35 cellular contexts compared by ENCODE assay signal in the genomic region with DNA sequence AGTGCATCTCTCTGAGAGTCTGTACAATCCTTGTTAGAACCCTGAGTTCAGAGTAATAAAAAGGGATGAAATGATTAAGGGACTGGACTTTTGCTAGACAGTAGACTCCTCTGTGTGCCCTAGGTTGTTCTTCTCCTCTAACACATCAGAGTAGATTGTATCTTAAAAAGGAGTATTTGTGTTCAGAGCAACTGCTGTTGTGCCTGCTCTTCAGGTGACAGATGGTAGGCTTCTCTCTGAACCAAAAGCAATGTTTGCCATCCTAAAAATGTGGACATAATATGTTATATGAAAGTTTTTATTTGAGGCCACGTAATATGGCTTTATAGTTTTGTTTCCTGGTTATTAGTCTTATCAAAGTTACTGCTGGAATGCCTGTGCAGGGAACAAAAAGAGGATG.
A peak's percentile ranks its signal among the peaks of the same experiment; 100 is the strongest.
DNase-seq lines count a peak whose midpoint lies in the region; ATAC-seq and TF ChIP-seq lines count a peak whose summit lies in the region.
"Had no signal": no experiment of that assay in that cellular context is flagged by ENCODE, and none has a peak within 500 bp of the region (broad histone marks: within the 10 kb centered on the region; RNA-seq: fewer than 3 reads in every experiment).

No MANE protein-coding gene starts in this region.

- POLR2A ChIA-PET in IMR-90 (lab: Charles Lee; ENCODE audit: unreplicated experiment): no interaction called here
- POLR2A ChIA-PET in activated CD4-positive, alpha-beta T cell treated with anti-CD3 and anti-CD28 coated beads, Interleukin-2, amount 10 ng/mL, durations not matched to agents 7 days and 5 days (lab: Charles Lee): no interaction called here

- peak overlapping the region; percentile 66 for H2BK20ac ChIP-seq in IMR-90 (ENCODE audit: low read depth, low read length)

- H3K9me3 Mint-ChIP-seq in activated CD4-positive, alpha-beta T cell treated with anti-CD3 and anti-CD28 coated beads, Interleukin-2, amount 10 ng/mL, durations not matched to agents 7 days and 5 days: peaks cover 9% of the 10 kb centered on the region

- no peak overlapping the region for H3K4ac ChIP-seq in IMR-90 (ENCODE audit: low read depth, low read length)

- H3K18ac ChIP-seq in IMR-90 (ENCODE audit: low read depth, low read length): peak overlapping the region; percentile 29; the same call in 1 of the 2 replicates

- no peaks in the 10 kb centered on the region for H3K27me3 Mint-ChIP-seq in activated CD4-positive, alpha-beta T cell treated with anti-CD3 and anti-CD28 coated beads, Interleukin-2, amount 10 ng/mL, durations not matched to agents 7 days and 5 days
- H3K27me3 Mint-ChIP-seq: B cell; CD4-positive, alpha-beta T cell; CD4-positive, CD25-positive, alpha-beta regulatory T cell; CD8-positive, alpha-beta memory T cell had no signal

- intact Hi-C loops in IMR-90 (cut with micrococcal nuclease): no loop called here
- intact Hi-C loops in left colon (cut with DNase I, micrococcal nuclease): no loop called here
- intact Hi-C loops in mucosa of descending colon (cut with DNase I, micrococcal nuclease): no loop called here

- no peaks in the 10 kb centered on the region for H4K20me1 ChIP-seq in IMR-90 (ENCODE audit: insufficient read depth, low read length)
- H4K20me1 ChIP-seq: BLaER1; BLaER1 treated with 17β-estradiol and CSF1 and Interleukin-3, amounts not matched to agents 10 nM and 100 nM had no signal

- H2BK5ac ChIP-seq in IMR-90 (ENCODE audit: low read depth, low read length, poor library complexity, severe bottlenecking): no peak overlapping the region

- DNase-seq in IMR-90: no peak
- peak; percentile 2 for DNase-seq in cerebellar cortex (ENCODE audit: low spot score)
- no peak for DNase-seq in left colon
- DNase-seq in mucosa of descending colon: no peak
- DNase-seq in NCI-H748 (lab: John Stamatoyannopoulos, UW; ENCODE audit: unreplicated experiment): no peak
- no peak for DNase-seq in NCI-H510A (lab: John Stamatoyannopoulos, UW)
- no peak for DNase-seq in H7
- DNase-seq in activated CD4-positive, alpha-beta T cell treated with anti-CD3 and anti-CD28 coated beads, Interleukin-2, amount 10 ng/mL, durations not matched to agents 7 days and 5 days: no peak
- DNase-seq: 8988T; ACHN; AML-193; BE2C; C1 segment of cervical spinal cord; Caco-2; Calu3; CD4-positive, alpha-beta memory T cell; CD4-positive, alpha-beta T cell; CD4-positive, CD25-positive, alpha-beta regulatory T cell; CD8-positive, alpha-beta memory T cell; CD8-positive, alpha-beta T cell; COR-L47; DMS 273 treated with DMSO at 0.1 percent for 48 hours; DMS153; DMS53; DMS79; DMS79 treated with DMSO at 0.1 percent for 48 hours; DND-41; EL had no signal

- H3K4me3 Mint-ChIP-seq in activated CD4-positive, alpha-beta T cell treated with anti-CD3 and anti-CD28 coated beads, Interleukin-2, amount 10 ng/mL, durations not matched to agents 7 days and 5 days: no peak overlapping the region
- H3K4me3 Mint-ChIP-seq: B cell; CD14-positive monocyte; CD4-positive, alpha-beta memory T cell; CD4-positive, alpha-beta T cell; CD4-positive, CD25-positive, alpha-beta regulatory T cell; CD8-positive, alpha-beta memory T cell; CD8-positive, alpha-beta T cell had no signal

- H3K36me3 Mint-ChIP-seq in activated CD4-positive, alpha-beta T cell treated with anti-CD3 and anti-CD28 coated beads, Interleukin-2, amount 10 ng/mL, durations not matched to agents 7 days and 5 days (ENCODE audit: low read depth): no peaks in the 10 kb centered on the region
- H3K36me3 Mint-ChIP-seq: CD14-positive monocyte; CD4-positive, alpha-beta memory T cell; CD4-positive, CD25-positive, alpha-beta regulatory T cell; CD8-positive, alpha-beta T cell had no signal

- 0 out of 2 replicates have a peak overlapping the region, but pooled peaks have one; percentile 32 for H3K14ac ChIP-seq in IMR-90 (replicated peaks; ENCODE audit: low read depth, low read length)

- no peaks in the 10 kb centered on the region for H3K36me3 ChIP-seq in IMR-90 (ENCODE audit: control insufficient read depth, insufficient read depth, low read length)
- H3K36me3 ChIP-seq in mucosa of descending colon (ENCODE audit: low read depth): no peaks in the 10 kb centered on the region
- H3K36me3 ChIP-seq in H7 (replicated peaks; ENCODE audit: control insufficient read depth, insufficient read depth, low read length): no peaks in the 10 kb centered on the region
- H3K36me3 ChIP-seq: BE2C; BLaER1; BLaER1 treated with 17β-estradiol and CSF1 and Interleukin-3, amounts not matched to agents 10 nM and 100 nM had no signal

- no peak overlapping the region for H3K27ac Mint-ChIP-seq in activated CD4-positive, alpha-beta T cell treated with anti-CD3 and anti-CD28 coated beads, Interleukin-2, amount 10 ng/mL, durations not matched to agents 7 days and 5 days
- H3K27ac Mint-ChIP-seq: B cell; CD14-positive monocyte; CD4-positive, alpha-beta memory T cell; CD4-positive, alpha-beta T cell; CD4-positive, CD25-positive, alpha-beta regulatory T cell; CD8-positive, alpha-beta memory T cell; CD8-positive, alpha-beta T cell had no signal

- H3K4me3 ChIP-seq in IMR-90 (ENCODE audit: insufficient read depth, low read depth, low read length) (no peak overlapping the region), mucosa of descending colon (no peak overlapping the region), H7 (ENCODE audit: insufficient read depth, low read depth, low read length) (no peak overlapping the region)
- H3K4me3 ChIP-seq: A549; BLaER1; BLaER1 treated with 17β-estradiol and CSF1 and Interleukin-3, amounts not matched to agents 10 nM and 100 nM had no signal

- no peak overlapping the region for H2AFZ ChIP-seq in IMR-90 (replicated peaks; ENCODE audit: low read length, poor library complexity)

- TF ChIP-seq RAD21 in IMR-90 (IDR thresholded peaks at IDR 0.05; ENCODE audit: low read length): no peak

- H2BK15ac ChIP-seq in IMR-90 (ENCODE audit: low read depth, low read length): 0 out of 3 replicates have a peak overlapping the region, but pooled peaks have one; percentile 19

- no peak overlapping the region for H3K27ac ChIP-seq in IMR-90 (ENCODE audit: insufficient read depth, low read length)
- H3K27ac ChIP-seq: 22Rv1; A549; BLaER1; BLaER1 treated with 17β-estradiol and CSF1 and Interleukin-3, amounts not matched to agents 10 nM and 100 nM; C4-2B had no signal

- no peaks in the 10 kb centered on the region for H3K27me3 ChIP-seq in IMR-90 (ENCODE audit: control insufficient read depth, insufficient read depth, low read length)
- no peaks in the 10 kb centered on the region for H3K27me3 ChIP-seq in H7 (ENCODE audit: control insufficient read depth, insufficient read depth, low read length)
- H3K27me3 ChIP-seq: BE2C; BLaER1; BLaER1 treated with 17β-estradiol and CSF1 and Interleukin-3, amounts not matched to agents 10 nM and 100 nM had no signal

- ATAC-seq in IMR-90 (ENCODE audit: low read depth) (no peak), left colon (peak; percentile 66), mucosa of descending colon (peak; percentile 54)
- ATAC-seq: A549; CD8-positive, alpha-beta T cell had no signal

- H3K4me2 ChIP-seq in IMR-90 (ENCODE audit: low read depth, low read length): no peak overlapping the region
- H3K4me2 ChIP-seq: A549; BLaER1; BLaER1 treated with 17β-estradiol and CSF1 and Interleukin-3, amounts not matched to agents 10 nM and 100 nM had no signal

- no CpG with 5 or more reads among the region's 1 CpG for WGBS in IMR-90 (ENCODE audit: extremely low coverage in 2 of 2, insufficient read length in 1 of 2), 2 experiments

- H2AK5ac ChIP-seq in IMR-90 (ENCODE audit: low read depth, low read length): no peak overlapping the region; the same call in 1 of the 2 replicates

- H3K79me1 ChIP-seq in IMR-90 (ENCODE audit: low read depth in 1 of 2, low read length in 2 of 2): no peaks in the 10 kb centered on the region

- no peak overlapping the region for H4K5ac ChIP-seq in IMR-90 (ENCODE audit: low read depth, low read length)

- no peak for TF ChIP-seq POLR2A in IMR-90 (IDR thresholded peaks at IDR 0.05; ENCODE audit: low read depth, low read length)

- H4K91ac ChIP-seq in IMR-90 (ENCODE audit: insufficient read depth, low read depth, low read length): no peak overlapping the region

- H4K8ac ChIP-seq in IMR-90 (ENCODE audit: low read depth in 2 of 2, low read length in 2 of 2): no peak overlapping the region; a peak in 1 of 4 replicates

- no peak overlapping the region for H3K9ac ChIP-seq in IMR-90 (ENCODE audit: low read depth, low read length)
- H3K9ac ChIP-seq: BLaER1; BLaER1 treated with 17β-estradiol and CSF1 and Interleukin-3, amounts not matched to agents 10 nM and 100 nM had no signal

- peaks cover 4% of the 10 kb centered on the region for H3K9me1 ChIP-seq in IMR-90 (ENCODE audit: insufficient read depth, low read length)

- H3K56ac ChIP-seq in IMR-90 (ENCODE audit: extremely low read depth, insufficient read depth, low read length): no peak overlapping the region

- CTCF ChIA-PET in IMR-90 (lab: Yijun Ruan, JAX): interaction anchor here (0.6 kb wide), 1 partner anchor 117 kb away, joined by 3 read pairs; no protein-coding TSS in a partner anchor
- CTCF ChIA-PET in activated CD4-positive, alpha-beta T cell treated with anti-CD3 and anti-CD28 coated beads, Interleukin-2, amount 10 ng/mL, durations not matched to agents 7 days and 5 days (lab: Charles Lee): no interaction called here

- no peak for TF ChIP-seq CTCF in IMR-90 (conservative IDR thresholded peaks at IDR 0.05; ENCODE audit: low read depth, low read length)
- TF ChIP-seq CTCF in mucosa of descending colon (IDR thresholded peaks at IDR 0.05): no peak

- H3K23ac ChIP-seq in IMR-90 (ENCODE audit: low read depth, low read length): no peak overlapping the region

- H3K4me1 Mint-ChIP-seq in activated CD4-positive, alpha-beta T cell treated with anti-CD3 and anti-CD28 coated beads, Interleukin-2, amount 10 ng/mL, durations not matched to agents 7 days and 5 days: no peaks in the 10 kb centered on the region
- H3K4me1 Mint-ChIP-seq: B cell; CD14-positive monocyte; CD4-positive, alpha-beta memory T cell; CD4-positive, CD25-positive, alpha-beta regulatory T cell; CD8-positive, alpha-beta memory T cell had no signal

- H3K9me3 ChIP-seq in IMR-90 (ENCODE audit: control insufficient read depth, insufficient read depth, low read length) (no peaks in the 10 kb centered on the region), mucosa of descending colon (no peaks in the 10 kb centered on the region)
- H3K9me3 ChIP-seq: A549, BE2C, BLaER1, Caco-2 had no signal

- no peak overlapping the region; the same call in 1 of the 2 replicates for H2BK120ac ChIP-seq in IMR-90 (ENCODE audit: low read depth, low read length)

- BruUV-seq in IMR-90 (replicated peaks; lab: Mats Ljungman, UMichigan): no TSS peak

- H3K4me1 ChIP-seq in IMR-90 (ENCODE audit: control insufficient read depth, insufficient read depth, low read length): peaks cover 12% of the 10 kb centered on the region
- no peaks in the 10 kb centered on the region for H3K4me1 ChIP-seq in mucosa of descending colon (ENCODE audit: low read depth)
- H3K4me1 ChIP-seq: A549, BE2C, BLaER1, Caco-2 had no signal

- dilution Hi-C loops in IMR-90 (cut with HindIII; ENCODE audit: low sequenced_read_pairs, unreplicated experiment): no loop called here

- in situ Hi-C loops in IMR-90 (cut with MboI; ENCODE audit: low sequenced_read_pairs): no loop called here

- H2AK9ac ChIP-seq in IMR-90 (replicated peaks; ENCODE audit: low read depth, low read length, poor library complexity): no peak overlapping the region

TF ChIP-seq in IMR-90, 13 proteins besides CTCF, POLR2A, EP300 and RAD21 (continues in another document):
- no peak for TF ChIP-seq CHD1 (IDR thresholded peaks at IDR 0.05; ENCODE audit: low read depth, low read length)
